In genomic region chr9:116447914-116448313, GRCh38 we compare ENCODE assay signal across 20 cellular contexts.
DNase-seq lines count a peak whose midpoint lies in the region; ATAC-seq and TF ChIP-seq lines count a peak whose summit lies in the region.
"Had no signal": no experiment of that assay in that cellular context is flagged by ENCODE, and none has a peak within 500 bp of the region (broad histone marks: within the 10 kb centered on the region; RNA-seq: fewer than 3 reads in every experiment).

No MANE protein-coding gene starts in this region.

- intact Hi-C loops in naive thymus-derived CD4-positive, alpha-beta T cell (cut with micrococcal nuclease), result no loop called here

- no peaks in the 10 kb centered on the region for H3K9me3 ChIP-seq in naive thymus-derived CD4-positive, alpha-beta T cell (ENCODE audit: control insufficient read depth in 2 of 3, low read length in 3 of 3)

- peak; percentile 22 for ATAC-seq in naive thymus-derived CD4-positive, alpha-beta T cell
- ATAC-seq in stimulated activated memory B cell treated with anti-CD40 and anti-IgM and Interleukin-4, amounts not matched to agents 10 μg/mL and 1 μg/mL and 100 μg/mL, for 72 hours, result no peak
- no peak for ATAC-seq in HG03039 (IDR thresholded peaks at IDR 0.05; ENCODE audit: unreplicated experiment)
- ATAC-seq: CD8-positive, alpha-beta T cell; GM23338; HCT116 had no signal

- no peaks in the 10 kb centered on the region for H3K27me3 ChIP-seq in naive thymus-derived CD4-positive, alpha-beta T cell (ENCODE audit: control insufficient read depth in 2 of 2, insufficient read depth in 2 of 2, low read length in 2 of 2)

- H3K4me3 Mint-ChIP-seq in naive thymus-derived CD4-positive, alpha-beta T cell, result no peak overlapping the region
- no peak overlapping the region for H3K4me3 Mint-ChIP-seq in stimulated activated memory B cell treated with anti-CD40 and anti-IgM and Interleukin-4, amounts not matched to agents 10 μg/mL and 1 μg/mL and 100 μg/mL, for 72 hours
- H3K4me3 Mint-ChIP-seq in activated CD4-positive, alpha-beta memory T cell treated with anti-CD3 and anti-CD28 coated beads, Interleukin-2, amount 10 ng/mL, durations not matched to agents 7 days and 5 days, result no peak overlapping the region
- H3K4me3 Mint-ChIP-seq: CD8-positive, alpha-beta T cell; GM23338 had no signal

- in situ Hi-C loops in KBM-7 (cut with MboI; ENCODE audit: low pct_unique_long_range_greater_than_20kb, low sequenced_read_pairs), result no loop called here

- H3K4me1 Mint-ChIP-seq in naive thymus-derived CD4-positive, alpha-beta T cell, result peaks cover 0 to under 1% (median 0%) of the 10 kb centered on the region in 7 donors
- H3K4me1 Mint-ChIP-seq in stimulated activated memory B cell treated with anti-CD40 and anti-IgM and Interleukin-4, amounts not matched to agents 10 μg/mL and 1 μg/mL and 100 μg/mL, for 72 hours, result no peaks in the 10 kb centered on the region
- no peaks in the 10 kb centered on the region for H3K4me1 Mint-ChIP-seq in activated CD4-positive, alpha-beta memory T cell treated with anti-CD3 and anti-CD28 coated beads, Interleukin-2, amount 10 ng/mL, durations not matched to agents 7 days and 5 days

- CTCF ChIA-PET in naive thymus-derived CD4-positive, alpha-beta T cell (lab: Charles Lee), result no interaction called here
- CTCF ChIA-PET in activated CD4-positive, alpha-beta memory T cell treated with anti-CD3 and anti-CD28 coated beads, Interleukin-2, amount 10 ng/mL, durations not matched to agents 7 days and 5 days (lab: Charles Lee), result no interaction called here

- POLR2A ChIA-PET in naive thymus-derived CD4-positive, alpha-beta T cell (lab: Charles Lee), result no interaction called here
- POLR2A ChIA-PET in activated CD4-positive, alpha-beta memory T cell treated with anti-CD3 and anti-CD28 coated beads, Interleukin-2, amount 10 ng/mL, durations not matched to agents 7 days and 5 days (lab: Charles Lee), result no interaction called here

- TF ChIP-seq CTCF in AG10803 (conservative IDR thresholded peaks at IDR 0.05; ENCODE audit: low read length) (no peak), fibroblast of pulmonary artery (IDR thresholded peaks at IDR 0.05; ENCODE audit: low read length, missing control alignments) (no peak)

- H3K4me3 ChIP-seq in AG10803 (ENCODE audit: low read length) (no peak overlapping the region), fibroblast of pulmonary artery (replicated peaks; ENCODE audit: low read depth, low read length) (no peak overlapping the region)
- H3K4me3 ChIP-seq in naive thymus-derived CD4-positive, alpha-beta T cell (ENCODE audit: low read length), result no peak overlapping the region
- H3K4me3 ChIP-seq: GM23338 had no signal

- no peaks in the 10 kb centered on the region for H3K4me1 ChIP-seq in naive thymus-derived CD4-positive, alpha-beta T cell (ENCODE audit: control insufficient read depth in 2 of 2, insufficient read depth in 2 of 2, low read length in 2 of 2)

- H3K27ac ChIP-seq in naive thymus-derived CD4-positive, alpha-beta T cell (ENCODE audit: low read depth, low read length), result no peak overlapping the region

- H3K36me3 Mint-ChIP-seq in naive thymus-derived CD4-positive, alpha-beta T cell, result peaks cover 0 to 17% (median 14%) of the 10 kb centered on the region in 5 donors
- no peaks in the 10 kb centered on the region for H3K36me3 Mint-ChIP-seq in stimulated activated memory B cell treated with anti-CD40 and anti-IgM and Interleukin-4, amounts not matched to agents 10 μg/mL and 1 μg/mL and 100 μg/mL, for 72 hours
- no peaks in the 10 kb centered on the region for H3K36me3 Mint-ChIP-seq in activated CD4-positive, alpha-beta memory T cell treated with anti-CD3 and anti-CD28 coated beads, Interleukin-2, amount 10 ng/mL, durations not matched to agents 7 days and 5 days (ENCODE audit: low read depth)

- H3K36me3 ChIP-seq in naive thymus-derived CD4-positive, alpha-beta T cell (ENCODE audit: control insufficient read depth in 2 of 3, insufficient read depth in 3 of 3, low read length in 3 of 3), result no peaks in the 10 kb centered on the region

- no peaks in the 10 kb centered on the region for H3K27me3 Mint-ChIP-seq in naive thymus-derived CD4-positive, alpha-beta T cell
- H3K27me3 Mint-ChIP-seq in stimulated activated memory B cell treated with anti-CD40 and anti-IgM and Interleukin-4, amounts not matched to agents 10 μg/mL and 1 μg/mL and 100 μg/mL, for 72 hours, result no peaks in the 10 kb centered on the region
- no peaks in the 10 kb centered on the region for H3K27me3 Mint-ChIP-seq in activated CD4-positive, alpha-beta memory T cell treated with anti-CD3 and anti-CD28 coated beads, Interleukin-2, amount 10 ng/mL, durations not matched to agents 7 days and 5 days

- DNase-seq in AG10803 (ENCODE audit: low read depth) (peak; percentile 40), KBM-7 (peak; percentile 67), fibroblast of pulmonary artery (ENCODE audit: low read depth) (peak; percentile 23), ecto neural progenitor cell (ENCODE audit: low spot score) (no peak)
- DNase-seq in naive thymus-derived CD4-positive, alpha-beta T cell, result no peak
- no peak for DNase-seq in activated CD4-positive, alpha-beta memory T cell treated with anti-CD3 and anti-CD28 coated beads, Interleukin-2, amount 10 ng/mL, durations not matched to agents 7 days and 5 days
- DNase-seq: Calu3; CD8-positive, alpha-beta T cell; DMS53; EL; NCI-H1105 treated with DMSO at 0.1 percent for 48 hours; NCI-H1694; NCI-H2107; NCI-H524; NCI-H82; SIG-M5 had no signal

- no peak overlapping the region for H3K27ac Mint-ChIP-seq in naive thymus-derived CD4-positive, alpha-beta T cell
- H3K27ac Mint-ChIP-seq in stimulated activated memory B cell treated with anti-CD40 and anti-IgM and Interleukin-4, amounts not matched to agents 10 μg/mL and 1 μg/mL and 100 μg/mL, for 72 hours, result no peak overlapping the region
- no peak overlapping the region for H3K27ac Mint-ChIP-seq in activated CD4-positive, alpha-beta memory T cell treated with anti-CD3 and anti-CD28 coated beads, Interleukin-2, amount 10 ng/mL, durations not matched to agents 7 days and 5 days
- H3K27ac Mint-ChIP-seq: CD8-positive, alpha-beta T cell; GM23338 had no signal

- H3K9me3 Mint-ChIP-seq in naive thymus-derived CD4-positive, alpha-beta T cell, result peaks cover 0 to 2% (median 0%) of the 10 kb centered on the region in 11 donors
- H3K9me3 Mint-ChIP-seq in stimulated activated memory B cell treated with anti-CD40 and anti-IgM and Interleukin-4, amounts not matched to agents 10 μg/mL and 1 μg/mL and 100 μg/mL, for 72 hours, result no peaks in the 10 kb centered on the region
- no peaks in the 10 kb centered on the region for H3K9me3 Mint-ChIP-seq in activated CD4-positive, alpha-beta memory T cell treated with anti-CD3 and anti-CD28 coated beads, Interleukin-2, amount 10 ng/mL, durations not matched to agents 7 days and 5 days
- H3K9me3 Mint-ChIP-seq: CD8-positive, alpha-beta T cell; GM23338 had no signal

Comparison
In these comparisons a context has a peak if more than half of its experiments do, and no peak if none do; other contexts are left out.
1. DNase-seq: peak in AG10803 (single experiment), KBM-7 (single experiment) and fibroblast of pulmonary artery (single experiment); none in naive thymus-derived CD4-positive, alpha-beta T cell (0 of 9), ecto neural progenitor cell (single experiment) and activated CD4-positive, alpha-beta memory T cell treated with anti-CD3 and anti-CD28 coated beads, Interleukin-2, amount 10 ng/mL, durations not matched to agents 7 days and 5 days (single experiment).